ENCODE assay signal across 21 cellular contexts in the genomic region with DNA sequence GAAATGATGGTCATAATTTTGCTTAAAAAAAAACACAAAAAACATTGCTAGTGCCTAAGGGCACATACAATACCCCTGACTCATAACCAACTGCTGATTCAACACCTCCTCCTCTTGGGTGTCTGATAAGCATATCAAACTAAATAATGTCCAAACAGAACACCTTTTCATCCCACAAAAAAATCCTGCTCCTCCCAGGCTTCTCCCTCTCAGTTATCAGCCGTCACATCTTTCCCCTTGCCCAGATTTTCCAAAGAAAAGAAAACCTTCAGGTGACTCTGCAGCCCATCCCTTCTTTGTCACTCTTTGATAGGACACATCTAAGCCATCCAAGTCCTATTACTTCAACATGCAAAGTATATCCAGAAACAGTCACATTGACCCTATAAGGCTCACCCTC. TPM values are rescaled to one million over a fixed set of nuclear protein-coding genes. Genes with fewer than 3 reads are reported as not detected.
DNase-seq lines count a peak whose midpoint lies in the region; FAIRE-seq lines count a peak whose summit lies in the region.
"Had no signal": no experiment of that assay in that cellular context is flagged by ENCODE, and none has a peak within 500 bp of the region (broad histone marks: within the 10 kb centered on the region; RNA-seq: fewer than 3 reads in every experiment).

No MANE protein-coding gene starts in this region.

- no peaks in the 10 kb centered on the region for H3K9me3 ChIP-seq in Karpas-422 (ENCODE audit: low read length)
- H3K9me3 ChIP-seq in MG63 = no peaks in the 10 kb centered on the region
- H3K9me3 ChIP-seq in small intestine (ENCODE audit: control insufficient read depth, low read depth) = no peaks in the 10 kb centered on the region
- H3K9me3 ChIP-seq: ascending aorta, colonic mucosa, gastroesophageal sphincter had no signal

- peaks cover 96% of the 10 kb centered on the region for H3K79me2 ChIP-seq in Karpas-422 (ENCODE audit: low read length)

- H3K27me3 ChIP-seq in Karpas-422 (ENCODE audit: low read length) (no peaks in the 10 kb centered on the region), MG63 (no peaks in the 10 kb centered on the region), small intestine (ENCODE audit: control insufficient read depth in 2 of 2, insufficient read depth in 2 of 2, low read length in 2 of 2) (no peaks in the 10 kb centered on the region)
- H3K27me3 ChIP-seq: ascending aorta, colonic mucosa, gastroesophageal sphincter, neural progenitor cell had no signal

- H3K36me3 ChIP-seq in Karpas-422 (ENCODE audit: insufficient read depth, low read length) (no peaks in the 10 kb centered on the region), MG63 (0 out of 2 replicates have a peak, but pooled peaks cover 8% of the 10 kb centered on the region), small intestine (ENCODE audit: control insufficient read depth in 2 of 2, insufficient read depth in 2 of 2, low read length in 2 of 2) (no peaks in the 10 kb centered on the region)
- H3K36me3 ChIP-seq: ascending aorta, colonic mucosa, gastroesophageal sphincter, neural progenitor cell, WERI-Rb-1 had no signal

- intact Hi-C loops in posterior vena cava (cut with DNase I) = no loop called here

- H3K4me3 ChIP-seq in Karpas-422 (ENCODE audit: low read length) = no peak overlapping the region
- H3K4me3 ChIP-seq in MG63 = no peak overlapping the region
- no peak overlapping the region for H3K4me3 ChIP-seq in small intestine (ENCODE audit: low read depth in 1 of 2, low read length in 2 of 2)
- H3K4me3 ChIP-seq: ascending aorta, colonic mucosa, gastroesophageal sphincter, neural progenitor cell had no signal

- peak overlapping the region; percentile 22; the same call in 1 of the 2 replicates for H3K27ac ChIP-seq in Karpas-422 (ENCODE audit: low read length)
- H3K27ac ChIP-seq in small intestine (ENCODE audit: low read depth in 1 of 2, low read length in 1 of 2) = no peak overlapping the region
- H3K27ac ChIP-seq: ascending aorta, colonic mucosa, gastroesophageal sphincter, neural progenitor cell, WERI-Rb-1 had no signal

- H2AFZ ChIP-seq in Karpas-422 (ENCODE audit: low read length) = no peak overlapping the region
- H2AFZ ChIP-seq: neural progenitor cell had no signal

- H3K4me1 ChIP-seq in Karpas-422 (ENCODE audit: low read length) = peaks cover 23% of the 10 kb centered on the region
- peaks cover 0 to 6% of the 10 kb centered on the region in 2 donors for H3K4me1 ChIP-seq in small intestine (ENCODE audit: control insufficient read depth in 2 of 2, insufficient read depth in 1 of 2, low read depth in 1 of 2, low read length in 1 of 2)
- H3K4me1 ChIP-seq: ascending aorta, colonic mucosa, gastroesophageal sphincter, neural progenitor cell had no signal

- WGBS in small intestine, 3 donors = 26 to 78% (median 40%) methylated on average over 1 of the region's 1 CpG

- no peaks in the 10 kb centered on the region for H3K9me2 ChIP-seq in Karpas-422 (replicated peaks; ENCODE audit: insufficient read depth, low read length)

- no peak overlapping the region for H3K4me2 ChIP-seq in Karpas-422 (ENCODE audit: low read depth, low read length, poor library complexity, severe bottlenecking)
- H3K4me2 ChIP-seq: neural progenitor cell had no signal

- DNase-seq in Daoy (ENCODE audit: low read depth) = peak; percentile 47
- no peak for DNase-seq in Karpas-422
- peak; percentile 31 for DNase-seq in astrocyte of the hippocampus (ENCODE audit: low read depth, low spot score)
- peak; percentile 61 for DNase-seq in iris pigment epithelial cell (ENCODE audit: low read depth)
- DNase-seq in SK-N-DZ (ENCODE audit: low spot score) = no peak
- no peak for DNase-seq in MG63
- no peak for DNase-seq in posterior vena cava (ENCODE audit: low spot score)
- DNase-seq in small intestine = no peak
- DNase-seq: activated CD8-positive, alpha-beta T cell treated with anti-CD3 and anti-CD28 coated beads for 36 hours; activated naive CD4-positive, alpha-beta T cell treated with anti-CD3 and anti-CD28 coated beads, Interleukin-2, amount 10 ng/mL, durations not matched to agents 7 days and 5 days; activated T-cell treated with anti-CD3 and anti-CD28 coated beads, Interleukin-2, amount 50 U/mL, for 24 hours; CD4-positive, alpha-beta memory T cell; colonic mucosa; left colon; NCI-H1436 treated with DMSO at 0.1 percent for 48 hours; Right ventricle myocardium superior; stimulated activated naive CD4-positive, alpha-beta T cell; WERI-Rb-1 had no signal

- no peak overlapping the region for H3K9ac ChIP-seq in Karpas-422 (ENCODE audit: low read length)
- H3K9ac ChIP-seq: neural progenitor cell had no signal

- H4K20me1 ChIP-seq in Karpas-422 (ENCODE audit: insufficient read depth, low read depth, low read length) = no peaks in the 10 kb centered on the region

- no peak for FAIRE-seq in small intestine (lab: Jason Lieb, UNC)

RNA-seq across cellular contexts. Expression of a gene that starts 46.9 kb away (rescaled TPM):
- 10.8 and 13.1 TPM in 2 replicates for total RNA-seq in Daoy (2014; rRNA removed; shearing (Covaris generic))
- 28.3 and 32.3 TPM in 2 replicates for total RNA-seq in Karpas-422 (2014; rRNA removed; shearing (Covaris generic); ENCODE audit: low replicate concordance)
- polyA plus RNA-seq in SK-N-DZ (2014; cell fraction: cytosol; rRNA removed) = 18.1 and 18.7 TPM in 2 replicates
- polyA plus RNA-seq in SK-N-DZ (2014; cell fraction: nucleus; rRNA removed) = 9.0 and 9.7 TPM in 2 replicates
- total RNA-seq in MG63 (2014; rRNA removed; shearing (Covaris generic); ENCODE audit: low replicate concordance) = 9.4 and 11.3 TPM in 2 replicates
- total RNA-seq in posterior vena cava = 10 to 100 TPM; 10.5 to 16.2 TPM
- 1 to 10 TPM in 2 of 3 donors, under 1 TPM in 1; 0.67 to 8.1 (median 1.4) TPM for polyA plus RNA-seq in small intestine

Comparison
In these comparisons a context has a peak if more than half of its experiments do, and no peak if none do; other contexts are left out.
1. DNase-seq: peak in Daoy (single experiment), astrocyte of the hippocampus (single experiment) and iris pigment epithelial cell (single experiment); none in Karpas-422 (single experiment), SK-N-DZ (single experiment), MG63 (single experiment), posterior vena cava (single experiment) and small intestine (single experiment).